Comparison of ENCODE assay signal across 8 cellular contexts in the genomic region with DNA sequence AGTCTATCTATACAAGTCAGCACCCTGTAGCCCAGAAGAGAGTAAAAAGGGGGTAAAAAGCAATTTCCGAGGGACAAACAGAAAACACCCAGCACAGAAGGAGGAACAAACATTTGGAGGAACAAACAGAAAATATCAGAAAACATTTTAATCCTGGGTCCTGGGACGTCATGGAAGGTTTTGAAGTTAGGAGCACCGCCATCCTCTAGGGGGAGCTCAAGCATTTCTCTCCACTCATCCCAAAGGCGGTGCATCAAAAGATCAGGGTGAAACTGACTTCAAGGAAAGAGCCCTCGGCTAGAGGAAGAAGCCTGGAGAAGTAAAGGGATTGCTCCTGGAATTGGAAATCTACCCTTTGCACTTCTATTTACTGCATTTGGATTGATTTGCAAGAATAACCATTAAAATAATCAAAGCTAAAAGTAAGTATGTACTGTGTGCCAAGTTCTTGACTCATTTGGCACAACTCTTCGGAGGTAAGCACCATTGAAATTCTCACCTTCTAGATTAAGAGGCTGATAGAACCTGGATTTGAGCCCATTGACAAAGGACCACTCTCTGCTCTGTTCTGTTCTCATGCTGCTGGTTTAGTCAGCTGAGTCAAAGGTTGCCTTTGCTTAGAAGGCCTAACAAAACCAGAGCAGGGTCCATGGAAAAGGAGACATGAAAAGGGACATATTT. TPM values are rescaled to one million over a fixed set of nuclear protein-coding genes. Genes with fewer than 3 reads are reported as not detected.
DNase-seq lines count a peak whose midpoint lies in the region; ATAC-seq and TF ChIP-seq lines count a peak whose summit lies in the region.

No MANE protein-coding gene starts in this region.

- H3K36me3 Mint-ChIP-seq in activated CD4-positive, alpha-beta memory T cell treated with anti-CD3 and anti-CD28 coated beads, Interleukin-2, amount 10 ng/mL, durations not matched to agents 7 days and 5 days (ENCODE audit: low read depth): no peaks in the 10 kb centered on the region
- no peaks in the 10 kb centered on the region for H3K36me3 Mint-ChIP-seq in mesothelial cell of epicardium
- H3K36me3 Mint-ChIP-seq in stimulated activated memory B cell treated with anti-CD40 and anti-IgM and Interleukin-4, amounts not matched to agents 10 μg/mL and 1 μg/mL and 100 μg/mL, for 72 hours: no peaks in the 10 kb centered on the region

- in situ Hi-C loops in Caki2 (cut with HindIII; ENCODE audit: low pct_unique_long_range_greater_than_20kb, low sequenced_read_pairs): no loop called here

- H3K27ac Mint-ChIP-seq in activated CD4-positive, alpha-beta memory T cell treated with anti-CD3 and anti-CD28 coated beads, Interleukin-2, amount 10 ng/mL, durations not matched to agents 7 days and 5 days: no peak overlapping the region
- no peak overlapping the region for H3K27ac Mint-ChIP-seq in mesothelial cell of epicardium
- no peak overlapping the region for H3K27ac Mint-ChIP-seq in stimulated activated memory B cell treated with anti-CD40 and anti-IgM and Interleukin-4, amounts not matched to agents 10 μg/mL and 1 μg/mL and 100 μg/mL, for 72 hours

- no peak overlapping the region for H3K4me3 Mint-ChIP-seq in activated CD4-positive, alpha-beta memory T cell treated with anti-CD3 and anti-CD28 coated beads, Interleukin-2, amount 10 ng/mL, durations not matched to agents 7 days and 5 days
- H3K4me3 Mint-ChIP-seq in mesothelial cell of epicardium: no peak overlapping the region
- no peak overlapping the region for H3K4me3 Mint-ChIP-seq in stimulated activated memory B cell treated with anti-CD40 and anti-IgM and Interleukin-4, amounts not matched to agents 10 μg/mL and 1 μg/mL and 100 μg/mL, for 72 hours

- DNase-seq in Caki2 (ENCODE audit: low read depth): peak; percentile 43
- DNase-seq in NCI-H774 (lab: John Stamatoyannopoulos, UW): peak; percentile 65
- DNase-seq in activated CD4-positive, alpha-beta memory T cell treated with anti-CD3 and anti-CD28 coated beads, Interleukin-2, amount 10 ng/mL, durations not matched to agents 7 days and 5 days: peak; percentile 66
- peak; percentile 21 for DNase-seq in effector CD8-positive, alpha-beta T cell (lab: John Stamatoyannopoulos, UW)
- peak in 1 of 2 experiments; percentile 73 for DNase-seq in mesothelial cell of epicardium (ENCODE audit: low spot score in 2 of 2, unreplicated experiment in 2 of 2)

- no peaks in the 10 kb centered on the region for H3K9me3 Mint-ChIP-seq in activated CD4-positive, alpha-beta memory T cell treated with anti-CD3 and anti-CD28 coated beads, Interleukin-2, amount 10 ng/mL, durations not matched to agents 7 days and 5 days
- no peaks in the 10 kb centered on the region for H3K9me3 Mint-ChIP-seq in mesothelial cell of epicardium
- H3K9me3 Mint-ChIP-seq in stimulated activated memory B cell treated with anti-CD40 and anti-IgM and Interleukin-4, amounts not matched to agents 10 μg/mL and 1 μg/mL and 100 μg/mL, for 72 hours: no peaks in the 10 kb centered on the region

- peak; percentile 81 for TF ChIP-seq CTCF in mesothelial cell of epicardium (IDR thresholded peaks at IDR 0.05; ENCODE audit: unreplicated experiment)

- CTCF ChIA-PET in activated CD4-positive, alpha-beta memory T cell treated with anti-CD3 and anti-CD28 coated beads, Interleukin-2, amount 10 ng/mL, durations not matched to agents 7 days and 5 days (lab: Charles Lee): interaction anchor here (0.7 to 2.7 kb wide), 21 partner anchors 10 to 621 kb away, joined by 3 to 21 read pairs (median 3); a partner anchor contains a TSS

- POLR2A ChIA-PET in activated CD4-positive, alpha-beta memory T cell treated with anti-CD3 and anti-CD28 coated beads, Interleukin-2, amount 10 ng/mL, durations not matched to agents 7 days and 5 days (lab: Charles Lee): interaction anchor here (1.9 kb wide), 1 partner anchor 166 kb away, joined by 6 read pairs; a partner anchor contains a TSS

- no peaks in the 10 kb centered on the region for H3K27me3 Mint-ChIP-seq in activated CD4-positive, alpha-beta memory T cell treated with anti-CD3 and anti-CD28 coated beads, Interleukin-2, amount 10 ng/mL, durations not matched to agents 7 days and 5 days
- H3K27me3 Mint-ChIP-seq in mesothelial cell of epicardium (ENCODE audit: low read depth): no peaks in the 10 kb centered on the region
- no peaks in the 10 kb centered on the region for H3K27me3 Mint-ChIP-seq in stimulated activated memory B cell treated with anti-CD40 and anti-IgM and Interleukin-4, amounts not matched to agents 10 μg/mL and 1 μg/mL and 100 μg/mL, for 72 hours

- ATAC-seq in GM19467 (IDR thresholded peaks at IDR 0.05; ENCODE audit: unreplicated experiment) (peak; percentile 86), HG03558 (IDR thresholded peaks at IDR 0.05; ENCODE audit: extremely low read depth, unreplicated experiment) (peak; percentile 79)
- ATAC-seq in stimulated activated memory B cell treated with anti-CD40 and anti-IgM and Interleukin-4, amounts not matched to agents 10 μg/mL and 1 μg/mL and 100 μg/mL, for 72 hours: peak; percentile 84

- peaks cover 9% of the 10 kb centered on the region for H3K4me1 Mint-ChIP-seq in activated CD4-positive, alpha-beta memory T cell treated with anti-CD3 and anti-CD28 coated beads, Interleukin-2, amount 10 ng/mL, durations not matched to agents 7 days and 5 days
- H3K4me1 Mint-ChIP-seq in mesothelial cell of epicardium: peaks cover 37% of the 10 kb centered on the region
- peaks cover 10% of the 10 kb centered on the region for H3K4me1 Mint-ChIP-seq in stimulated activated memory B cell treated with anti-CD40 and anti-IgM and Interleukin-4, amounts not matched to agents 10 μg/mL and 1 μg/mL and 100 μg/mL, for 72 hours

RNA-seq across cellular contexts. Expression of a gene that starts 17.2 kb away (rescaled TPM):
- total RNA-seq in Caki2 (2014; rRNA removed; shearing (Covaris generic); ENCODE audit: low replicate concordance): 4.7 and 7.8 TPM in 2 replicates
- 10 to 100 TPM; 56.8 to 58.6 TPM for total RNA-seq in activated CD4-positive, alpha-beta memory T cell treated with anti-CD3 and anti-CD28 coated beads, Interleukin-2, amount 10 ng/mL, durations not matched to agents 7 days and 5 days
- 11.9 to 12.5 TPM (median 12.1 TPM) in 3 replicates for total RNA-seq in mesothelial cell of epicardium

RNA-seq across cellular contexts. Expression of a gene that starts 18.5 kb away (rescaled TPM):
- 2.3 and 3.4 TPM in 2 replicates for total RNA-seq in Caki2 (2014; rRNA removed; shearing (Covaris generic); ENCODE audit: low replicate concordance)
- total RNA-seq in activated CD4-positive, alpha-beta memory T cell treated with anti-CD3 and anti-CD28 coated beads, Interleukin-2, amount 10 ng/mL, durations not matched to agents 7 days and 5 days: 10 to 100 TPM; 21.5 to 23.3 TPM
- total RNA-seq in mesothelial cell of epicardium: 6.4 to 7.2 TPM (median 6.4 TPM) in 3 replicates
